ENCODE assay signal across 26 cellular contexts in genomic region chr1:56837244-56837926, GRCh38. TPM values are rescaled to one million over a fixed set of nuclear protein-coding genes. Genes with fewer than 3 reads are reported as not detected.
A peak's percentile ranks its signal among the peaks of the same experiment; 100 is the strongest.
DNase-seq lines count a peak whose midpoint lies in the region; ATAC-seq, FAIRE-seq and TF ChIP-seq lines count a peak whose summit lies in the region.
"Had no signal": no experiment of that assay in that cellular context is flagged by ENCODE, and none has a peak within 500 bp of the region (broad histone marks: within the 10 kb centered on the region; RNA-seq: fewer than 3 reads in every experiment).

No MANE protein-coding gene starts in this region.

- no peak overlapping the region for H3K4me3 Mint-ChIP-seq in WTC11
- H3K4me3 Mint-ChIP-seq: activated CD4-positive, alpha-beta T cell treated with anti-CD3 and anti-CD28 coated beads, Interleukin-2, amount 10 ng/mL, durations not matched to agents 24 days and 14 days; brain; immature natural killer cell; memory B cell; naive B cell had no signal

- no peaks in the 10 kb centered on the region for H3K27me3 ChIP-seq in kidney epithelial cell (ENCODE audit: control insufficient read depth, insufficient read depth, low read length)
- H3K27me3 ChIP-seq: ovary, vagina had no signal

- no peak for TF ChIP-seq POLR2A in H54 (IDR thresholded peaks at IDR 0.05; ENCODE audit: low read depth, low read length)

- no peaks in the 10 kb centered on the region for H3K4me1 ChIP-seq in HEK293 (ENCODE audit: control insufficient read depth, insufficient read depth, low read length)
- H3K4me1 ChIP-seq: suprapubic skin, vagina had no signal

- TF ChIP-seq CTCF in AG09309 (IDR thresholded peaks at IDR 0.05; ENCODE audit: control insufficient read depth, insufficient read depth, low read depth, low read length, missing control alignments) (no peak), HEK293 (tag by site-specific recombination; IDR thresholded peaks at IDR 0.05) (no peak), WTC11 (IDR thresholded peaks at IDR 0.05) (no peak), kidney epithelial cell (IDR thresholded peaks at IDR 0.05; ENCODE audit: insufficient read depth, low read length, poor library complexity, severe bottlenecking) (no peak)

- ATAC-seq in WTC11 = peak; percentile 67
- no peak for ATAC-seq in HG02973 (IDR thresholded peaks at IDR 0.05; ENCODE audit: unreplicated experiment)
- ATAC-seq: GM12878, heart right ventricle had no signal

- POLR2A ChIA-PET in HEK293 (lab: Yijun Ruan, JAX) (no interaction called here), WTC11 (lab: Charles Lee) (interaction anchor here (0.7 kb wide), 1 partner anchor 356 kb away, joined by 3 read pairs; no protein-coding TSS in a partner anchor)

- peak; percentile 20 for DNase-seq in AG09309 (ENCODE audit: low read depth)
- DNase-seq in WTC11 (ENCODE audit: low spot score) = no peak
- peak; percentile 94 for DNase-seq in kidney epithelial cell (ENCODE audit: low read depth)
- DNase-seq in mucosa of gallbladder (ENCODE audit: low spot score) = no peak
- no peak for DNase-seq in effector CD8-positive, alpha-beta T cell (lab: John Stamatoyannopoulos, UW)
- DNase-seq in H54 (ENCODE audit: insufficient read length, low spot score) = no peak
- DNase-seq: activated CD4-positive, alpha-beta T cell treated with anti-CD3 and anti-CD28 coated beads, Interleukin-2, amount 10 ng/mL, durations not matched to agents 24 days and 14 days; activated effector memory CD4-positive, alpha-beta T cell treated with Interleukin-2 at 50 U/mL for 16 hours; DMS 273 treated with DMSO at 0.1 percent for 48 hours; GOT3; heart right ventricle; immature natural killer cell; KG1; naive B cell; NCI-H2081; NCI-H524 treated with DMSO at 0.1 percent for 48 hours; ovary; SHP77 treated with DMSO at 0.1 percent for 48 hours had no signal

- FAIRE-seq in H54 (lab: Jason Lieb, UNC) = no peak
- FAIRE-seq: GM12878, GM19239 had no signal

- no peaks in the 10 kb centered on the region; the same call in 1 of the 2 replicates for H3K9me3 ChIP-seq in HEK293 (ENCODE audit: control insufficient read depth, insufficient read depth, low read depth, low read length)
- H3K9me3 ChIP-seq: ovary, vagina had no signal

- no peaks in the 10 kb centered on the region for H3K36me3 Mint-ChIP-seq in WTC11
- H3K36me3 Mint-ChIP-seq: brain, memory B cell, naive B cell had no signal

- H3K4me3 ChIP-seq in AG09309 (ENCODE audit: control insufficient read depth, low read depth, low read length) = no peak overlapping the region
- H3K4me3 ChIP-seq in HEK293 (ENCODE audit: low read depth, low read length) = no peak overlapping the region
- H3K4me3 ChIP-seq in kidney epithelial cell (ENCODE audit: low read depth, low read length) = no peak overlapping the region
- H3K4me3 ChIP-seq: GM12878, heart right ventricle, ovary, suprapubic skin, vagina had no signal

- H3K27ac ChIP-seq in HEK293 (ENCODE audit: extremely low read depth, low read depth, low read length) = no peak overlapping the region
- H3K27ac ChIP-seq: heart right ventricle, ovary, suprapubic skin, vagina had no signal

- H3K27ac Mint-ChIP-seq in WTC11 = no peak overlapping the region
- H3K27ac Mint-ChIP-seq: activated CD4-positive, alpha-beta T cell treated with anti-CD3 and anti-CD28 coated beads, Interleukin-2, amount 10 ng/mL, durations not matched to agents 24 days and 14 days; brain; immature natural killer cell; memory B cell; naive B cell had no signal

- CTCF ChIA-PET in HEK293 (lab: Yijun Ruan, JAX) (interaction anchor here (0.7 to 2.1 kb wide), 2 partner anchors 171 to 1378 kb away, joined by 3 to 4 read pairs; no protein-coding TSS in a partner anchor), WTC11 (lab: Charles Lee) (interaction anchor here (1.2 kb wide), 1 partner anchor 248 kb away, joined by 3 read pairs; no protein-coding TSS in a partner anchor)

- H3K27me3 Mint-ChIP-seq in WTC11 (ENCODE audit: low read depth) = no peaks in the 10 kb centered on the region; the same call in 1 of the 2 replicates
- H3K27me3 Mint-ChIP-seq: activated CD4-positive, alpha-beta T cell treated with anti-CD3 and anti-CD28 coated beads, Interleukin-2, amount 10 ng/mL, durations not matched to agents 24 days and 14 days had no signal

- H3K36me3 ChIP-seq in HEK293 (ENCODE audit: control insufficient read depth in 2 of 2, insufficient read depth in 1 of 2, low read length in 2 of 2) (no peaks in the 10 kb centered on the region), kidney epithelial cell (ENCODE audit: control insufficient read depth, insufficient read depth, low read length) (no peaks in the 10 kb centered on the region)
- H3K36me3 ChIP-seq: heart right ventricle, ovary, suprapubic skin, vagina had no signal

- H3K4me1 Mint-ChIP-seq in WTC11 = peaks cover 3% of the 10 kb centered on the region; the same call in 1 of the 2 replicates
- H3K4me1 Mint-ChIP-seq: activated CD4-positive, alpha-beta T cell treated with anti-CD3 and anti-CD28 coated beads, Interleukin-2, amount 10 ng/mL, durations not matched to agents 24 days and 14 days; memory B cell had no signal

- H3K9me3 Mint-ChIP-seq in WTC11 = no peaks in the 10 kb centered on the region
- H3K9me3 Mint-ChIP-seq: activated CD4-positive, alpha-beta T cell treated with anti-CD3 and anti-CD28 coated beads, Interleukin-2, amount 10 ng/mL, durations not matched to agents 24 days and 14 days; memory B cell had no signal

TF ChIP-seq in HEK293, 187 proteins besides CTCF, POLR2A, EP300 and RAD21:
- TF ChIP-seq KLF17 (tag by site-specific recombination; IDR thresholded peaks at IDR 0.05) (no peak), ZNF24 (tag by site-specific recombination; IDR thresholded peaks at IDR 0.05) (no peak), MZF1 (tag by site-specific recombination; IDR thresholded peaks at IDR 0.05; ENCODE audit: borderline replicate concordance) (peak; percentile 76), GLIS1 (tag by site-specific recombination; IDR thresholded peaks at IDR 0.05) (peak; percentile 29; the same call in 1 of the 2 replicates)

TF ChIP-seq in WTC11, 78 proteins besides CTCF, POLR2A, EP300 and RAD21:
- no peak for TF ChIP-seq NFE2L1 (CRISPR knock-in tag; IDR thresholded peaks at IDR 0.05)
- no peak for TF ChIP-seq HMGXB4 (CRISPR knock-in tag; IDR thresholded peaks at IDR 0.05)

RNA-seq across cellular contexts. Expression of gene C8A, which starts 17.2 kb away (rescaled TPM):
- total RNA-seq in WTC11 (2021) (0.07 to 0.13 TPM in 2 of 3 replicates, not detected in the other), kidney epithelial cell (not detected in 2 replicates), mucosa of gallbladder (10.7 TPM)
- total RNA-seq: activated CD4-positive, alpha-beta T cell treated with anti-CD3 and anti-CD28 coated beads, Interleukin-2, amount 10 ng/mL, durations not matched to agents 24 days and 14 days; GM12878; vagina had no signal

RNA-seq across cellular contexts. Expression of gene FYB2, which starts 18.2 kb away (rescaled TPM):
- total RNA-seq in WTC11 (2021) = 0.15 to 0.46 TPM (median 0.25 TPM) in 3 replicates
- total RNA-seq in kidney epithelial cell = not detected in 2 replicates
- total RNA-seq in mucosa of gallbladder = not detected
- total RNA-seq: activated CD4-positive, alpha-beta T cell treated with anti-CD3 and anti-CD28 coated beads, Interleukin-2, amount 10 ng/mL, durations not matched to agents 24 days and 14 days; vagina had no signal

Comparison
In these comparisons a context has a peak if more than half of its experiments do, and no peak if none do; other contexts are left out.
1. DNase-seq: peak in AG09309 (single experiment) and kidney epithelial cell (single experiment); none in WTC11 (single experiment), mucosa of gallbladder (single experiment), effector CD8-positive, alpha-beta T cell (single experiment) and H54 (single experiment).
2. RNA of gene C8A, which starts 17.2 kb away (total RNA-seq): 10.7 TPM in mucosa of gallbladder (single experiment); 0.07 to 0.13 TPM in WTC11 and not detected in kidney epithelial cell; every median in the first group is over 10 times any median in the second.